ENCODE assay signal across 23 cellular contexts in genomic region chr7:12090757-12091134, GRCh38.
"Had no signal": no experiment of that assay in that cellular context is flagged by ENCODE, and none has a peak within 500 bp of the region (broad histone marks: within the 10 kb centered on the region; RNA-seq: fewer than 3 reads in every experiment).

No MANE protein-coding gene starts in this region.

- H3K4me3 Mint-ChIP-seq: endodermal cell; naive thymus-derived CD4-positive, alpha-beta T cell; stimulated activated naive CD8-positive, alpha-beta T cell treated with anti-CD3 and anti-CD28 coated beads, Interleukin-15, Interleukin-2, amounts not matched to agents 100 ng/mL and 50 ng/mL, for 24 hours had no signal

- H3K27me3 Mint-ChIP-seq: stimulated activated naive CD8-positive, alpha-beta T cell treated with anti-CD3 and anti-CD28 coated beads, Interleukin-15, Interleukin-2, amounts not matched to agents 100 ng/mL and 50 ng/mL, for 24 hours had no signal

- H3K9me3 ChIP-seq: gastroesophageal sphincter, left lung, right atrium auricular region, testis, upper lobe of left lung had no signal

- FAIRE-seq: astrocyte had no signal

- H3K4me1 ChIP-seq: gastroesophageal sphincter, heart right ventricle, left lung, right atrium auricular region, testis, upper lobe of left lung had no signal

- ATAC-seq: gastroesophageal sphincter; heart right ventricle; left lung; naive thymus-derived CD4-positive, alpha-beta T cell had no signal

- H3K27ac Mint-ChIP-seq: endodermal cell; naive thymus-derived CD4-positive, alpha-beta T cell; stimulated activated naive CD8-positive, alpha-beta T cell treated with anti-CD3 and anti-CD28 coated beads, Interleukin-15, Interleukin-2, amounts not matched to agents 100 ng/mL and 50 ng/mL, for 24 hours had no signal

- DNase-seq: activated CD4-positive, alpha-beta T cell treated with anti-CD3 and anti-CD28 coated beads, Interleukin-2, amount 50 U/mL, for 4 hours; activated CD4-positive, CD25-positive, alpha-beta regulatory T cell treated with anti-CD3 and anti-CD28 coated beads, Interleukin-2, amount 50 U/mL, for 72 hours; activated naive CD4-positive, alpha-beta T cell; activated T-cell treated with anti-CD3 and anti-CD28 coated beads for 4 hours; dorsolateral prefrontal cortex; endodermal cell; heart right ventricle; islet precursor cell; naive thymus-derived CD4-positive, alpha-beta T cell; nucleus accumbens; stimulated activated CD4-positive, alpha-beta T cell treated with anti-CD3 and anti-CD28 coated beads, Interleukin-4, amount 100 ng/mL, for 4 hours; stimulated activated CD8-positive, alpha-beta memory T cell treated with anti-CD3 and anti-CD28 coated beads, Interleukin-4, amount 100 ng/mL, for 48 hours; T-helper 1 cell; T1000; testis had no signal

- H3K4me3 ChIP-seq: cardiac muscle cell, gastroesophageal sphincter, heart right ventricle, left lung, right atrium auricular region, skin epidermis, testis, upper lobe of left lung had no signal

- H3K9me3 Mint-ChIP-seq: endodermal cell; stimulated activated naive CD8-positive, alpha-beta T cell treated with anti-CD3 and anti-CD28 coated beads, Interleukin-15, Interleukin-2, amounts not matched to agents 100 ng/mL and 50 ng/mL, for 24 hours had no signal

- H3K36me3 ChIP-seq: cardiac muscle cell, gastroesophageal sphincter, heart right ventricle, left lung, right atrium auricular region, upper lobe of left lung had no signal

- H3K27me3 ChIP-seq: cardiac muscle cell, dorsolateral prefrontal cortex, gastroesophageal sphincter, heart right ventricle, left lung, right atrium auricular region, testis, upper lobe of left lung had no signal

- H3K27ac ChIP-seq: cardiac muscle cell, dorsolateral prefrontal cortex, gastroesophageal sphincter, heart right ventricle, left lung, right atrium auricular region, skin epidermis, testis, upper lobe of left lung had no signal
